In the genomic region with DNA sequence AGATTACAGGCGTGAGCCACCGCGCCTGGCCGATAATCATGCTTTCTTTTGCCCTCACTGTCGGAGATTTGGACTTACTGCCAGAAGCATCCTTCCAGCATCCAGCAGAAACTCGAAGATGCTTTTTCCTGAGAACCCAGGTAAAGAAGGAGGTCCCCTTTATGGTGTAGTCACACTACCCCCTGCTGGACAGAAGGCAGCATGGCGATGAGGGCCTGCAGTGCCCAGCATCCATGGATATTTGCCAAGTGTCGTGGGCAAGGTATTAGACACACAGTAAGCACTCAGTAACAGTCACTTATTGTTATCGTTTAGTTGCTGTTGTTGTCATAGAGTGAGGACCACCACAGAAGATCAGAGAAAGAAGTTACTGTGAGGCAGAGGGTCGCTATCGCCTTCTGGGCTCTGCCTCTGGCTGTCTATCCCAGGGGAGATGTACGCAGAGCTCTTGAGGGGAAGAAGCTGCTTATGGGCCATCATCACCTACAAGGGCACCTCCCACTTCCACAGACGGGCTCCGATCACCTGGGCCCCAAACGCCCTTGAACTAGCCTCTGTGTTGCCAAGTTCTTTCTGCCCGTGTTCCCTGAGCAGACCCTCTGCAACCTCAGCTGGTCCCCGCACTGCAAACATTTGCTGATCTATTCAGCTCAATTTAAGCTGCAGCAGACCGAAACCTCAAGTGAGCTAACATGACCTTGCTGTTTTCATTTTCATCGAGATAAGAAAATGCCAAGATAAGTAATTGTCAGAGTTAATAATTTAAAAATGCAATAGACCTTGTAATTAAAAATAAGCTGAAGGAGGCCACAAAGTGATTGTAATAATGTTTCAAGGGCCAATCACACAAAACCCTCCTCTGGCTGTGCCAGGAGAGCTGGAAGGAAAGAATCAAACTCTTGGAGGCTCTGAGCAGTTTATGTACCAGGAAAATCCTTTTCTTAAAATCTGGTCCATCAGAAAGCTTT, we compare ENCODE assay signal across 8 cellular contexts.
DNase-seq lines count a peak whose midpoint lies in the region; ATAC-seq and TF ChIP-seq lines count a peak whose summit lies in the region.

No MANE protein-coding gene starts in this region.

- H3K4me1 ChIP-seq in OCI-LY3 (ENCODE audit: low read length): peaks cover 11% of the 10 kb centered on the region

- peak overlapping the region; percentile 58 for H3K4me2 ChIP-seq in OCI-LY3 (ENCODE audit: low read length)

- no peaks in the 10 kb centered on the region for H4K20me1 ChIP-seq in OCI-LY3 (ENCODE audit: insufficient read depth, low read length)

- ATAC-seq in HG03571 (IDR thresholded peaks at IDR 0.05; ENCODE audit: unreplicated experiment) (peak; percentile 57), GM21825 (IDR thresholded peaks at IDR 0.05; ENCODE audit: unreplicated experiment) (no peak)

- H3K27ac ChIP-seq in OCI-LY3 (ENCODE audit: low read length): no peak overlapping the region

- no peak overlapping the region for H2AFZ ChIP-seq in OCI-LY3 (ENCODE audit: low read depth, low read length)

- peak; percentile 66 for TF ChIP-seq CTCF in OCI-LY3 (IDR thresholded peaks at IDR 0.05; ENCODE audit: low read depth, low read length)

- H3K4me3 ChIP-seq in OCI-LY3 (ENCODE audit: low read length): peak overlapping the region; percentile 36; the same call in 1 of the 2 replicates

- peak; percentile 75 for DNase-seq in DMS53 treated with DMSO at 0.1 percent for 48 hours (lab: John Stamatoyannopoulos, UW; ENCODE audit: unreplicated experiment)
- peak; percentile 76 for DNase-seq in astrocyte of the hippocampus (ENCODE audit: low read depth, low spot score)
- peak; percentile 83 for DNase-seq in iPS-NIHi7 (ENCODE audit: extremely low spot score)
- DNase-seq in stimulated activated CD4-positive, alpha-beta T cell treated with anti-CD3 and anti-CD28 coated beads, Interleukin-2, amount 100 ng/mL, for 48 hours: peak; percentile 55 to 58
- no peak for DNase-seq in T1000 (lab: John Stamatoyannopoulos, UW)

- H3K9ac ChIP-seq in OCI-LY3 (ENCODE audit: low read length): 0 out of 2 replicates have a peak overlapping the region, but pooled peaks have one; percentile 2

- H3K79me2 ChIP-seq in OCI-LY3 (ENCODE audit: low read length): no peaks in the 10 kb centered on the region

- H3K36me3 ChIP-seq in OCI-LY3 (replicated peaks; ENCODE audit: low read depth, low read length): no peaks in the 10 kb centered on the region

- H3K9me3 ChIP-seq in OCI-LY3 (ENCODE audit: insufficient read depth, low read length): no peaks in the 10 kb centered on the region

- H3K27me3 ChIP-seq in OCI-LY3 (ENCODE audit: low read depth, low read length): no peaks in the 10 kb centered on the region
